22 cellular contexts compared by ENCODE assay signal in the genomic region with DNA sequence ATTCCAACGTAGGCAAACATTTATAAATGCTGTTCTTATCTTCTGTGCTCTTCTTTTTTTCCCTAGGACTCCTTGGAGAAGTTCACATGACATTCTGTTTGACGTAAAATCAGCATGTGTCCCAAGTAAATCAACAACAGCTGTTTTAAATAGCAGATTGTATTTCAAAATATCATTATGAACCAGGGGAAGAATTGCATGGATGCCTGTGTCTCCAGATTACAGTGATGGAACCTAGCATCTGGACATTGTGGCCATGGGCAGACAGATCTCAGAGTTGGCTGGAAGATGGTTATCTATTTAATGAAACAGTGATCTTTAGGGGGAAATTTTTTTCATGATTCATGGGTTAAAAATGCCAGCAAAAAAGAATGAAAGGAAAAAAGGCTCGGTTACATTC.
DNase-seq lines count a peak whose midpoint lies in the region; TF ChIP-seq lines count a peak whose summit lies in the region.
"Had no signal": no experiment of that assay in that cellular context is flagged by ENCODE, and none has a peak within 500 bp of the region (broad histone marks: within the 10 kb centered on the region; RNA-seq: fewer than 3 reads in every experiment).

No MANE protein-coding gene starts in this region.

- no peak overlapping the region for H3K9ac ChIP-seq in GM23248
- H3K9ac ChIP-seq in adipocyte (ENCODE audit: low read length): no peak overlapping the region

- H3K79me2 ChIP-seq in GM23248 (ENCODE audit: insufficient read depth): no peaks in the 10 kb centered on the region

- no peaks in the 10 kb centered on the region for H3K27me3 ChIP-seq in A673 (replicated peaks; ENCODE audit: insufficient read depth, low read depth, low read length, poor library complexity)
- no peaks in the 10 kb centered on the region; the same call in 1 of the 2 replicates for H3K27me3 ChIP-seq in GM23248 (replicated peaks; ENCODE audit: insufficient read depth)
- peaks cover 6% of the 10 kb centered on the region for H3K27me3 ChIP-seq in adipocyte (replicated peaks; ENCODE audit: control insufficient read depth, insufficient read depth, low read length)
- H3K27me3 ChIP-seq: spleen, stomach had no signal

- no peaks in the 10 kb centered on the region for H3K9me2 ChIP-seq in GM23248 (ENCODE audit: insufficient read depth)

- no TSS peak for BruUV-seq in A673 (replicated peaks; lab: Mats Ljungman, UMichigan)

- H3K27ac ChIP-seq in A673 (ENCODE audit: low read depth, low read length, poor library complexity, severe bottlenecking) (no peak overlapping the region), GM23248 (no peak overlapping the region)
- H3K27ac ChIP-seq: foreskin keratinocyte, HL-60, spleen, stomach had no signal

- H3K4me1 ChIP-seq in A673 (ENCODE audit: insufficient read depth, low read length, poor library complexity, severe bottlenecking): no peaks in the 10 kb centered on the region
- H3K4me1 ChIP-seq in GM23248 (ENCODE audit: insufficient read depth): peaks cover 26% of the 10 kb centered on the region
- H3K4me1 ChIP-seq in adipocyte (ENCODE audit: control insufficient read depth, insufficient read depth, low read length): peaks cover 10% of the 10 kb centered on the region
- H3K4me1 ChIP-seq: foreskin keratinocyte, HAP-1, spleen, stomach had no signal

- H3F3A ChIP-seq in GM23248 (ENCODE audit: insufficient read depth): peaks cover 12% of the 10 kb centered on the region

- H2AFZ ChIP-seq in GM23248: no peak overlapping the region

- H3K4me2 ChIP-seq in GM23248 (ENCODE audit: unreplicated experiment): no peak overlapping the region

- no peaks in the 10 kb centered on the region for H4K20me1 ChIP-seq in GM23248 (ENCODE audit: insufficient read depth)

- H3K4me3 ChIP-seq in A673 (ENCODE audit: low read depth, low read length, poor library complexity, severe bottlenecking): no peak overlapping the region
- no peak overlapping the region for H3K4me3 ChIP-seq in GM23248
- H3K4me3 ChIP-seq in adipocyte (ENCODE audit: low read length): no peak overlapping the region
- H3K4me3 ChIP-seq in fibroblast of villous mesenchyme (ENCODE audit: low read depth, low read length): no peak overlapping the region
- H3K4me3 ChIP-seq: HAP-1, spleen, stomach had no signal

- in situ Hi-C loops in GM23248 (cut with MboI): no loop called here

- no peak for TF ChIP-seq CTCF in A673 (conservative IDR thresholded peaks at IDR 0.05; ENCODE audit: low read depth, low read length)
- no peak for TF ChIP-seq CTCF in fibroblast of villous mesenchyme (IDR thresholded peaks at IDR 0.05; ENCODE audit: insufficient read depth, low read depth, low read length)

- POLR2A ChIA-PET in A673 (lab: Charles Lee; ENCODE audit: low non-redundant PET): no interaction called here

- H3K36me3 ChIP-seq in A673 (ENCODE audit: insufficient read depth, low read length, poor library complexity, severe bottlenecking) (no peaks in the 10 kb centered on the region), GM23248 (ENCODE audit: low read depth) (no peaks in the 10 kb centered on the region), adipocyte (ENCODE audit: control insufficient read depth, insufficient read depth, low read length, severe bottlenecking) (no peaks in the 10 kb centered on the region)
- H3K36me3 ChIP-seq: HAP-1, spleen, stomach had no signal

- peak; percentile 40 for DNase-seq in A673 (ENCODE audit: low spot score)
- DNase-seq in GM23248: peak; percentile 67
- DNase-seq in adipocyte (ENCODE audit: low read depth): peak; percentile 93
- peak; percentile 92 for DNase-seq in fibroblast of villous mesenchyme (ENCODE audit: low read depth)
- no peak for DNase-seq in NCI-H82 treated with DMSO at 0.1 percent for 48 hours (lab: John Stamatoyannopoulos, UW; ENCODE audit: unreplicated experiment)
- DNase-seq in NCI-H2107 treated with DMSO at 0.1 percent for 48 hours (lab: John Stamatoyannopoulos, UW; ENCODE audit: unreplicated experiment): no peak
- DNase-seq in COR-L47 (lab: John Stamatoyannopoulos, UW): no peak
- no peak for DNase-seq in UCSD-AML1 (lab: John Stamatoyannopoulos, UW; ENCODE audit: unreplicated experiment)
- DNase-seq: activated CD4-positive, alpha-beta T cell treated with anti-CD3 and anti-CD28 coated beads, Interleukin-2, amount 50 U/mL, for 48 hours; activated T-cell treated with anti-CD3 and anti-CD28 coated beads, Interleukin-2, amount 50 U/mL, for 48 hours; dermis blood vessel endothelial cell; DMS153; foreskin keratinocyte; Kasumi-1; mesendoderm; NCI-H82; occipital lobe; SHP77; spleen; stomach had no signal

- no peaks in the 10 kb centered on the region for H3K9me3 ChIP-seq in A673 (ENCODE audit: low read depth, low read length, poor library complexity, severe bottlenecking)
- no peaks in the 10 kb centered on the region for H3K9me3 ChIP-seq in GM23248 (ENCODE audit: low read depth)
- no peaks in the 10 kb centered on the region for H3K9me3 ChIP-seq in adipocyte (ENCODE audit: control insufficient read depth, low read length)
- H3K9me3 ChIP-seq: HAP-1, spleen, stomach had no signal

- CTCF ChIA-PET in A673 (lab: Charles Lee): no interaction called here

- WGBS in GM23248 (ENCODE audit: low coverage in 1 of 2, low lambda C conversion rate in 2 of 2, missing lambda C conversion rate in 2 of 2), 2 experiments: 3 to 5% methylated on average over 3 of the region's 3 CpGs

- intact Hi-C loops in A673 (cut with micrococcal nuclease; ENCODE audit: unreplicated experiment): no loop called here

Comparison
In these comparisons a context has a peak if more than half of its experiments do, and no peak if none do; other contexts are left out.
1. DNase-seq: peak in A673 (single experiment), GM23248 (single experiment), adipocyte (single experiment) and fibroblast of villous mesenchyme (single experiment); none in NCI-H82 treated with DMSO at 0.1 percent for 48 hours (single experiment), NCI-H2107 treated with DMSO at 0.1 percent for 48 hours (single experiment), COR-L47 (single experiment) and UCSD-AML1 (single experiment).